ENCODE assay signal across 8 cellular contexts in genomic region chr6:136791296-136792065, GRCh38. TPM values are rescaled to one million over a fixed set of nuclear protein-coding genes. Genes with fewer than 3 reads are reported as not detected.
A peak's percentile ranks its signal among the peaks of the same experiment; 100 is the strongest.
DNase-seq lines count a peak whose midpoint lies in the region; ATAC-seq and TF ChIP-seq lines count a peak whose summit lies in the region.

No MANE protein-coding gene starts in this region.

- H3K9ac ChIP-seq in muscle layer of colon (ENCODE audit: low read length) = peak overlapping the region; percentile 38

- peak; percentile 30 for DNase-seq in AG20443 (ENCODE audit: low spot score)
- DNase-seq in NCI-H748 treated with DMSO at 0.1 percent for 48 hours (lab: John Stamatoyannopoulos, UW) = peak; percentile 64
- peak; percentile 37 for DNase-seq in activated T-cell treated with anti-CD3 and anti-CD28 coated beads for 1 hour (ENCODE audit: low read depth)
- no peak for DNase-seq in epithelial cell of proximal tubule (ENCODE audit: low read depth)
- DNase-seq in stimulated activated naive CD8-positive, alpha-beta T cell treated with anti-CD3 and anti-CD28 coated beads, Interleukin-15, Interleukin-2, amounts not matched to agents 100 U/mL and 50 U/mL, for 24 hours = peak; percentile 55

- H3K9me3 ChIP-seq in muscle layer of colon (ENCODE audit: low read length) = no peaks in the 10 kb centered on the region

- peaks cover 8% of the 10 kb centered on the region for H3K4me1 ChIP-seq in muscle layer of colon (ENCODE audit: insufficient read depth, low read length)

- peak overlapping the region; percentile 74 for H3K27ac ChIP-seq in muscle layer of colon (ENCODE audit: low read depth, low read length)

- no peaks in the 10 kb centered on the region for H3K27me3 ChIP-seq in muscle layer of colon (ENCODE audit: control insufficient read depth in 1 of 2, insufficient read depth in 2 of 2, low read length in 2 of 2)

- no peaks in the 10 kb centered on the region for H3K36me3 ChIP-seq in muscle layer of colon (ENCODE audit: insufficient read depth, low read length)

- ATAC-seq in GM18861 (IDR thresholded peaks at IDR 0.05; ENCODE audit: unreplicated experiment) (peak; percentile 33), HG03066 (IDR thresholded peaks at IDR 0.05; ENCODE audit: low read depth, unreplicated experiment) (peak; percentile 34)
- peak; percentile 12 for ATAC-seq in stimulated activated naive CD8-positive, alpha-beta T cell treated with anti-CD3 and anti-CD28 coated beads, Interleukin-15, Interleukin-2, amounts not matched to agents 100 U/mL and 50 U/mL, for 24 hours

- H3K4me3 ChIP-seq in epithelial cell of proximal tubule (ENCODE audit: low read depth, low read length) (peak overlapping the region; percentile 87), muscle layer of colon (ENCODE audit: low read depth in 1 of 2, low read length in 2 of 2) (peak overlapping the region; percentile 67 to 87)

- TF ChIP-seq CTCF in epithelial cell of proximal tubule (conservative IDR thresholded peaks at IDR 0.05; ENCODE audit: low read depth, low read length) = no peak

RNA-seq across cellular contexts. Expression of gene MAP3K5, which starts 0.8 kb away (rescaled TPM):
- total RNA-seq in epithelial cell of proximal tubule = 7.8 and 12.2 TPM in 2 replicates

RNA-seq across cellular contexts. Expression of gene PEX7, which starts 30.9 kb away (rescaled TPM):
- 9.1 and 12.5 TPM in 2 replicates for total RNA-seq in epithelial cell of proximal tubule
